ENCODE assay signal across 1 cellular context in the genomic region with DNA sequence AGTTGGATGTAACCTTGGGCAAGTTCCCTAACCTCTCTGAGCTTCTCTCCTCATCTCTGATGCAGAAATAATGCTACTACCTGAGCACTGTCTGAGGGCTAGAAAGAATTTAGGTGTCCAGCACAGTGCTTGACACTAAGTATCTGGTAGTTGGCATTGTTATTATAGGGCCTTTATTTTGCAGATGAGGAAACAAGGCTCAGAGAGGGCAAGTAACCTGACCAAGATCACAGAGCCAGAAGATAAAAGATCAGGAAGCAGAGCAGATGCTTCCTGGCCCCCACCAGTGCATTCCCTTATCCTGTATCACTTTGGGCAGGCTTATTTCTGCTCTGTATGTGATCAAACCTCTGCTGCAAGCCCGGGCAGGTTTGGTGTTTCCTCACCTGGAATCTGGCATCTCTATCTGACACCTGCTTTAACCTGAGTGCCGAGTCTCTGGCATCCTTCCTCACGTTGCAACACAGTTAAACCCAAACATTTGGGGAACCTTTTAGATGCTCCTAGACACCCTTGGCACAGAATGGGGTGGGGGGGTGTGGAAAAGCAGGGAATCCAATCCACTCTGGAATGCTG.
TF ChIP-seq lines count a peak whose summit lies in the region.

No MANE protein-coding gene starts in this region.

TF ChIP-seq in WTC11, 78 proteins besides CTCF, POLR2A, EP300 and RAD21 (continued from another document):
- TF ChIP-seq, protein P1, sequence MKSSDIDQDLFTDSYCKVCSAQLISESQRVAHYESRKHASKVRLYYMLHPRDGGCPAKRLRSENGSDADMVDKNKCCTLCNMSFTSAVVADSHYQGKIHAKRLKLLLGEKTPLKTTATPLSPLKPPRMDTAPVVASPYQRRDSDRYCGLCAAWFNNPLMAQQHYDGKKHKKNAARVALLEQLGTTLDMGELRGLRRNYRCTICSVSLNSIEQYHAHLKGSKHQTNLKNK (CRISPR knock-in tag; IDR thresholded peaks at IDR 0.05) = no peak
- TF ChIP-seq ZNF423 (CRISPR knock-in tag; IDR thresholded peaks at IDR 0.05) (no peak), IRF2 (CRISPR knock-in tag; IDR thresholded peaks at IDR 0.05; ENCODE audit: borderline replicate concordance, low read depth) (no peak), ZNF317 (CRISPR knock-in tag; IDR thresholded peaks at IDR 0.05; ENCODE audit: borderline replicate concordance, low read depth) (no peak), NFYB (CRISPR knock-in tag; conservative IDR thresholded peaks at IDR 0.05; ENCODE audit: low read depth) (no peak)
- TF ChIP-seq, protein P2, sequence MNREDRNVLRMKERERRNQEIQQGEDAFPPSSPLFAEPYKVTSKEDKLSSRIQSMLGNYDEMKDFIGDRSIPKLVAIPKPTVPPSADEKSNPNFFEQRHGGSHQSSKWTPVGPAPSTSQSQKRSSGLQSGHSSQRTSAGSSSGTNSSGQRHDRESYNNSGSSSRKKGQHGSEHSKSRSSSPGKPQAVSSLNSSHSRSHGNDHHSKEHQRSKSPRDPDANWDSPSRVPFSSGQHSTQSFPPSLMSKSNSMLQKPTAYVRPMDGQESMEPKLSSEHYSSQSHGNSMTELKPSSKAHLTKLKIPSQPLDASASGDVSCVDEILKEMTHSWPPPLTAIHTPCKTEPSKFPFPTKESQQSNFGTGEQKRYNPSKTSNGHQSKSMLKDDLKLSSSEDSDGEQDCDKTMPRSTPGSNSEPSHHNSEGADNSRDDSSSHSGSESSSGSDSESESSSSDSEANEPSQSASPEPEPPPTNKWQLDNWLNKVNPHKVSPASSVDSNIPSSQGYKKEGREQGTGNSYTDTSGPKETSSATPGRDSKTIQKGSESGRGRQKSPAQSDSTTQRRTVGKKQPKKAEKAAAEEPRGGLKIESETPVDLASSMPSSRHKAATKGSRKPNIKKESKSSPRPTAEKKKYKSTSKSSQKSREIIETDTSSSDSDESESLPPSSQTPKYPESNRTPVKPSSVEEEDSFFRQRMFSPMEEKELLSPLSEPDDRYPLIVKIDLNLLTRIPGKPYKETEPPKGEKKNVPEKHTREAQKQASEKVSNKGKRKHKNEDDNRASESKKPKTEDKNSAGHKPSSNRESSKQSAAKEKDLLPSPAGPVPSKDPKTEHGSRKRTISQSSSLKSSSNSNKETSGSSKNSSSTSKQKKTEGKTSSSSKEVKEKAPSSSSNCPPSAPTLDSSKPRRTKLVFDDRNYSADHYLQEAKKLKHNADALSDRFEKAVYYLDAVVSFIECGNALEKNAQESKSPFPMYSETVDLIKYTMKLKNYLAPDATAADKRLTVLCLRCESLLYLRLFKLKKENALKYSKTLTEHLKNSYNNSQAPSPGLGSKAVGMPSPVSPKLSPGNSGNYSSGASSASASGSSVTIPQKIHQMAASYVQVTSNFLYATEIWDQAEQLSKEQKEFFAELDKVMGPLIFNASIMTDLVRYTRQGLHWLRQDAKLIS (CRISPR knock-in tag; IDR thresholded peaks at IDR 0.05; ENCODE audit: borderline replicate concordance) = no peak
- TF ChIP-seq, protein P3, sequence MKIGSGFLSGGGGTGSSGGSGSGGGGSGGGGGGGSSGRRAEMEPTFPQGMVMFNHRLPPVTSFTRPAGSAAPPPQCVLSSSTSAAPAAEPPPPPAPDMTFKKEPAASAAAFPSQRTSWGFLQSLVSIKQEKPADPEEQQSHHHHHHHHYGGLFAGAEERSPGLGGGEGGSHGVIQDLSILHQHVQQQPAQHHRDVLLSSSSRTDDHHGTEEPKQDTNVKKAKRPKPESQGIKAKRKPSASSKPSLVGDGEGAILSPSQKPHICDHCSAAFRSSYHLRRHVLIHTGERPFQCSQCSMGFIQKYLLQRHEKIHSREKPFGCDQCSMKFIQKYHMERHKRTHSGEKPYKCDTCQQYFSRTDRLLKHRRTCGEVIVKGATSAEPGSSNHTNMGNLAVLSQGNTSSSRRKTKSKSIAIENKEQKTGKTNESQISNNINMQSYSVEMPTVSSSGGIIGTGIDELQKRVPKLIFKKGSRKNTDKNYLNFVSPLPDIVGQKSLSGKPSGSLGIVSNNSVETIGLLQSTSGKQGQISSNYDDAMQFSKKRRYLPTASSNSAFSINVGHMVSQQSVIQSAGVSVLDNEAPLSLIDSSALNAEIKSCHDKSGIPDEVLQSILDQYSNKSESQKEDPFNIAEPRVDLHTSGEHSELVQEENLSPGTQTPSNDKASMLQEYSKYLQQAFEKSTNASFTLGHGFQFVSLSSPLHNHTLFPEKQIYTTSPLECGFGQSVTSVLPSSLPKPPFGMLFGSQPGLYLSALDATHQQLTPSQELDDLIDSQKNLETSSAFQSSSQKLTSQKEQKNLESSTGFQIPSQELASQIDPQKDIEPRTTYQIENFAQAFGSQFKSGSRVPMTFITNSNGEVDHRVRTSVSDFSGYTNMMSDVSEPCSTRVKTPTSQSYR (CRISPR knock-in tag; IDR thresholded peaks at IDR 0.05) = no peak
- TF ChIP-seq, protein P4, sequence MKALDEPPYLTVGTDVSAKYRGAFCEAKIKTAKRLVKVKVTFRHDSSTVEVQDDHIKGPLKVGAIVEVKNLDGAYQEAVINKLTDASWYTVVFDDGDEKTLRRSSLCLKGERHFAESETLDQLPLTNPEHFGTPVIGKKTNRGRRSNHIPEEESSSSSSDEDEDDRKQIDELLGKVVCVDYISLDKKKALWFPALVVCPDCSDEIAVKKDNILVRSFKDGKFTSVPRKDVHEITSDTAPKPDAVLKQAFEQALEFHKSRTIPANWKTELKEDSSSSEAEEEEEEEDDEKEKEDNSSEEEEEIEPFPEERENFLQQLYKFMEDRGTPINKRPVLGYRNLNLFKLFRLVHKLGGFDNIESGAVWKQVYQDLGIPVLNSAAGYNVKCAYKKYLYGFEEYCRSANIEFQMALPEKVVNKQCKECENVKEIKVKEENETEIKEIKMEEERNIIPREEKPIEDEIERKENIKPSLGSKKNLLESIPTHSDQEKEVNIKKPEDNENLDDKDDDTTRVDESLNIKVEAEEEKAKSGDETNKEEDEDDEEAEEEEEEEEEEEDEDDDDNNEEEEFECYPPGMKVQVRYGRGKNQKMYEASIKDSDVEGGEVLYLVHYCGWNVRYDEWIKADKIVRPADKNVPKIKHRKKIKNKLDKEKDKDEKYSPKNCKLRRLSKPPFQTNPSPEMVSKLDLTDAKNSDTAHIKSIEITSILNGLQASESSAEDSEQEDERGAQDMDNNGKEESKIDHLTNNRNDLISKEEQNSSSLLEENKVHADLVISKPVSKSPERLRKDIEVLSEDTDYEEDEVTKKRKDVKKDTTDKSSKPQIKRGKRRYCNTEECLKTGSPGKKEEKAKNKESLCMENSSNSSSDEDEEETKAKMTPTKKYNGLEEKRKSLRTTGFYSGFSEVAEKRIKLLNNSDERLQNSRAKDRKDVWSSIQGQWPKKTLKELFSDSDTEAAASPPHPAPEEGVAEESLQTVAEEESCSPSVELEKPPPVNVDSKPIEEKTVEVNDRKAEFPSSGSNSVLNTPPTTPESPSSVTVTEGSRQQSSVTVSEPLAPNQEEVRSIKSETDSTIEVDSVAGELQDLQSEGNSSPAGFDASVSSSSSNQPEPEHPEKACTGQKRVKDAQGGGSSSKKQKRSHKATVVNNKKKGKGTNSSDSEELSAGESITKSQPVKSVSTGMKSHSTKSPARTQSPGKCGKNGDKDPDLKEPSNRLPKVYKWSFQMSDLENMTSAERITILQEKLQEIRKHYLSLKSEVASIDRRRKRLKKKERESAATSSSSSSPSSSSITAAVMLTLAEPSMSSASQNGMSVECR (CRISPR knock-in tag; IDR thresholded peaks at IDR 0.05; ENCODE audit: borderline replicate concordance) = no peak
TF ChIP-seq in WTC11: peak in this region for 0.
